7 cellular contexts compared by ENCODE assay signal in genomic region chr12:104450700-104451099, GRCh38. TPM values are rescaled to one million over a fixed set of nuclear protein-coding genes. Genes with fewer than 3 reads are reported as not detected.
"Had no signal": no experiment of that assay in that cellular context is flagged by ENCODE, and none has a peak within 500 bp of the region (broad histone marks: within the 10 kb centered on the region; RNA-seq: fewer than 3 reads in every experiment).

No MANE protein-coding gene starts in this region.

- H3K4me2 ChIP-seq: KMS-11 had no signal

- DNase-seq: IMR-90, KBM-7, KG1 had no signal

- H3K9ac ChIP-seq: KMS-11 had no signal

- FAIRE-seq: HepG2, HTR-8/SVneo had no signal

- ATAC-seq: HepG2 had no signal

- H3K27ac ChIP-seq: HL-60, KMS-11 had no signal

RNA-seq across cellular contexts. Expression of gene CHST11, which starts 6.0 kb away (rescaled TPM):
- total RNA-seq: HepG2 had no signal
